ENCODE assay signal across 8 cellular contexts in the genomic region with DNA sequence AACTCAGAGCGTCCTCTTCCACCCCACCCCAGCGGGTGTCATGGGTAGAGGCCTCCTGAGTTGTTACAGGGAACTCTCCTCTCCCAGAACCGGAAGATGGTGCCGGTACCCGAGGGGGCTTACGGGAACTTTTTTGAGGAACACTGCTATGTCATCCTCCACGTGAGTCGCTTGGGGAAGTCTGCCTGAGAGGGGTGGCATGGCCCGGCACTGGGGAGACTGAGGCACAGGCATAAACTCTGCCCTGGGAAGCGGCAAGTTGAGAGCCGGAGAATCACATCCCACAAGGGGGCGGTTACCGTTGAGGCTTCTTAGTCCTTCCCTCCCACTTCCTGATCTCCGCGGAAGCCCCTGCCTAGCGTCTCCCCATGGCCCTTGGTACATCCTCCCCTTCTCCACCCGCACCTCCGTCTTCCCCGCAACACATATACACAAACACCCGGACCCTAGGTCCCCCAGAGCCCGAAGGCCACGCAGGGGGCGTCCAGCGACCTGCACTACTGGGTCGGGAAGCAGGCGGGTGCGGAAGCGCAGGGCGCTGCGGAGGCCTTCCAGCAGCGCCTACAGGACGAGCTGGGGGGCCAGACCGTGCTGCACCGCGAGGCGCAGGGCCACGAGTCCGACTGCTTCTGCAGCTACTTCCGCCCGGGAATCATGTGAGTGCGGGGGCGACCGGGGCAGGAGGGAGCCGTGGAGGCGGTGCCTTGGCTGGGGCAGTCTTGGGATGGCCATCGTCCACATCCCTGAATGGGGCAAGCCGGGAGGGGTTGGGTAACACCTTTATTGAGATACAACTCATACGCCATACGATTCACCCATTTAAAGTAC. TPM values are rescaled to one million over a fixed set of nuclear protein-coding genes. Genes with fewer than 3 reads are reported as not detected.
A peak's percentile ranks its signal among the peaks of the same experiment; 100 is the strongest.
DNase-seq lines count a peak whose midpoint lies in the region; ATAC-seq and TF ChIP-seq lines count a peak whose summit lies in the region.

No MANE protein-coding gene starts in this region.

- peak; percentile 66 for ATAC-seq in GM21390 (IDR thresholded peaks at IDR 0.05; ENCODE audit: unreplicated experiment)
- peak; percentile 33 for ATAC-seq in left lung

- H3K36me3 ChIP-seq in left lung: peaks cover 0 to 8% of the 10 kb centered on the region in 2 donors

- peaks cover 8 to 80% of the 10 kb centered on the region in 2 donors for H3K4me1 ChIP-seq in left lung

- H3K4me3 ChIP-seq in coronary artery (peak overlapping the region; percentile 90), left lung (peak overlapping the region; percentile 48 to 54)

- intact Hi-C loops in left lung (cut with DNase I): no loop called here

- H3K27me3 ChIP-seq in left lung: no peaks in the 10 kb centered on the region

- H3K27ac ChIP-seq in coronary artery (peak overlapping the region; percentile 62 to 89), left lung (peak overlapping the region; percentile 81 to 92)

- H3K9me3 ChIP-seq in left lung: no peaks in the 10 kb centered on the region

- DNase-seq in COLO829 (ENCODE audit: low spot score): peak; percentile 88
- peak; percentile 67 for DNase-seq in HuH-7 (ENCODE audit: low spot score)
- peak; percentile 71 for DNase-seq in activated CD4-positive, CD25-positive, alpha-beta regulatory T cell treated with anti-CD3 and anti-CD28 coated beads, Interleukin-2, amount 50 U/mL, for 72 hours
- DNase-seq in coronary artery (ENCODE audit: low spot score): peak; percentile 90
- peak; percentile 91 to 95 for DNase-seq in left lung
- DNase-seq in stimulated activated CD4-positive, alpha-beta T cell treated with anti-CD3 and anti-CD28 coated beads, Interleukin-4, amount 100 ng/mL, for 24 hours: peak; percentile 76
- no peak for DNase-seq in putamen (ENCODE audit: low spot score)

- TF ChIP-seq CTCF in coronary artery (IDR thresholded peaks at IDR 0.05) (no peak), left lung (IDR thresholded peaks at IDR 0.05) (no peak)

RNA-seq across cellular contexts. Expression of a gene that starts 3.4 kb away (rescaled TPM):
- total RNA-seq in left lung: 10 to 100 TPM; 29.0 to 36.9 TPM

RNA-seq across cellular contexts. Expression of a gene that starts 35.4 kb away (rescaled TPM):
- total RNA-seq in left lung: 10 to 100 TPM; 33.3 to 47.5 TPM

RNA-seq across cellular contexts. Expression of a gene that starts 45.0 kb away (rescaled TPM):
- total RNA-seq in left lung: 1 to 10 TPM; 2.9 to 5.3 TPM
